ENCODE assay signal across 17 cellular contexts in the genomic region with DNA sequence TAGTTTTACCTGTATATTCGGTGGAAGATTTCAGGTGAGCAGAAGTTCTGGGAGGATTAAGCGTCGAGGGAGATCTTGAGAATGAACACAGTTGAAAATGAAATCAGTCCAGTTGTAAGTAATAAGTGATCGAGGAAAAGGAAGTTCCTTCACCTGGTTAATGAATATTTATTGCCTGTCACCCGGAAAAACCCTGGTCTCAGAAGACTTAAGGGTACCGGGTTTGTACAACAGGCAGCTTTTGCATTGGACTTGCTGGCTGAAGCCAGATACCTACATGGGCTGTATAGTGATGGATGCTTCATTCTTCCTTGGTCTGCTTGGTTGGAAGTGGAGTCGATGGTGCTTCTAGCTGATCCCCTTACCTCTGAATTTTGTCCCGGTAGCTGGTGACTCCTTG.
DNase-seq lines count a peak whose midpoint lies in the region; ATAC-seq and TF ChIP-seq lines count a peak whose summit lies in the region.
"Had no signal": no experiment of that assay in that cellular context is flagged by ENCODE, and none has a peak within 500 bp of the region (broad histone marks: within the 10 kb centered on the region; RNA-seq: fewer than 3 reads in every experiment).

No MANE protein-coding gene starts in this region.

- peaks cover 68% of the 10 kb centered on the region for H3K36me3 Mint-ChIP-seq in activated T-helper 2 cell treated with anti-CD3 and anti-CD28 coated beads, Interferon-gamma antibody, Interleukin-2, Interleukin-4, amounts not matched to agents 10 μg/mL and 5 μg/mL and 100 μg/mL, durations not matched to agents 14 hours and 24 hours and 36 hours (ENCODE audit: low read depth)
- no peaks in the 10 kb centered on the region for H3K36me3 Mint-ChIP-seq in neural crest cell (ENCODE audit: low read depth)

- CTCF ChIA-PET in SK-N-SH (lab: Yijun Ruan, JAX): interaction anchor here (1.2 to 4.1 kb wide), 3 partner anchors 16 to 174 kb away, joined by 3 to 14 read pairs (median 7); no protein-coding TSS in a partner anchor

- H2AFZ ChIP-seq in SK-N-SH (ENCODE audit: low read depth): no peak overlapping the region
- H2AFZ ChIP-seq in MM.1S (ENCODE audit: low read length): no peak overlapping the region

- peak overlapping the region; percentile 11; the same call in 1 of the 2 replicates for H3K4me2 ChIP-seq in SK-N-SH
- no peak overlapping the region for H3K4me2 ChIP-seq in MM.1S (ENCODE audit: low read depth, low read length)
- H3K4me2 ChIP-seq: KMS-11 had no signal

- intact Hi-C loops in activated T-helper 2 cell treated with anti-CD3 and anti-CD28 coated beads, Interferon-gamma antibody, Interleukin-2, Interleukin-4, amounts not matched to agents 10 μg/mL and 5 μg/mL and 100 μg/mL, durations not matched to agents 14 hours and 24 hours and 36 hours (cut with micrococcal nuclease): no loop called here

- peak overlapping the region; percentile 89 for H3K27ac Mint-ChIP-seq in activated T-helper 2 cell treated with anti-CD3 and anti-CD28 coated beads, Interferon-gamma antibody, Interleukin-2, Interleukin-4, amounts not matched to agents 10 μg/mL and 5 μg/mL and 100 μg/mL, durations not matched to agents 14 hours and 24 hours and 36 hours
- peak overlapping the region; percentile 35 for H3K27ac Mint-ChIP-seq in neural crest cell (ENCODE audit: unreplicated experiment)

- 91% methylated on average over 8 of the region's 8 CpGs for WGBS in SK-N-SH (ENCODE audit: low lambda C conversion rate)

- H3F3A ChIP-seq in SK-N-SH (replicated peaks; ENCODE audit: insufficient read depth): peaks cover 16% of the 10 kb centered on the region
- no peaks in the 10 kb centered on the region for H3F3A ChIP-seq in MM.1S (ENCODE audit: insufficient read depth, low read length)

- TF ChIP-seq CTCF in SK-N-SH (IDR thresholded peaks at IDR 0.05) (no peak), neural crest cell (conservative IDR thresholded peaks at IDR 0.05) (no peak), GM13976 (IDR thresholded peaks at IDR 0.05; ENCODE audit: borderline replicate concordance, control extremely low read depth, extremely low read depth, insufficient read depth, missing control alignments) (no peak), MM.1S (IDR thresholded peaks at IDR 0.05; ENCODE audit: low read length) (no peak)

- H3K4me3 Mint-ChIP-seq in activated T-helper 2 cell treated with anti-CD3 and anti-CD28 coated beads, Interferon-gamma antibody, Interleukin-2, Interleukin-4, amounts not matched to agents 10 μg/mL and 5 μg/mL and 100 μg/mL, durations not matched to agents 14 hours and 24 hours and 36 hours (ENCODE audit: low read depth): peak overlapping the region; percentile 64
- no peak overlapping the region for H3K4me3 Mint-ChIP-seq in neural crest cell

- no peak for TF ChIP-seq EP300 in SK-N-SH (IDR thresholded peaks at IDR 0.05; ENCODE audit: borderline replicate concordance in 1 of 2, low read depth in 1 of 2, low read length in 1 of 2)

- no peaks in the 10 kb centered on the region for H3K27me3 ChIP-seq in SK-N-SH (ENCODE audit: insufficient read depth)
- no peaks in the 10 kb centered on the region for H3K27me3 ChIP-seq in MM.1S (replicated peaks; ENCODE audit: insufficient read depth, low read length)
- H3K27me3 ChIP-seq: right atrium auricular region had no signal

- DNase-seq in SK-N-SH (no peak), neural crest cell (ENCODE audit: low read depth, low spot score) (no peak), GM13976 (ENCODE audit: low spot score) (no peak), MM.1S (no peak), NCI-H345 treated with DMSO at 0.1 percent for 48 hours (lab: John Stamatoyannopoulos, UW; ENCODE audit: unreplicated experiment) (no peak)
- no peak for DNase-seq in activated T-helper 2 cell treated with anti-CD3 and anti-CD28 coated beads, Interferon-gamma antibody, Interleukin-2, Interleukin-4, amounts not matched to agents 10 μg/mL and 5 μg/mL and 100 μg/mL, durations not matched to agents 14 hours and 24 hours and 36 hours (ENCODE audit: low spot score)
- DNase-seq: activated CD4-positive, CD25-positive, alpha-beta regulatory T cell; activated T-cell treated with anti-CD3 and anti-CD28 coated beads, Interleukin-2, amount 50 U/mL, for 1 hour; NCI-H1694; stimulated activated CD4-positive, alpha-beta T cell treated with anti-CD3 and anti-CD28 coated beads, Interleukin-2, amount 100 ng/mL, for 24 hours; stimulated activated CD8-positive, alpha-beta memory T cell treated with anti-CD3 and anti-CD28 coated beads, Interleukin-4, amount 100 ng/mL, for 48 hours; trophoblast cell had no signal

- H3K36me3 ChIP-seq in SK-N-SH (replicated peaks in 1 of 2; ENCODE audit: control insufficient read depth in 1 of 2, insufficient read depth in 2 of 2, low read length in 1 of 2) (peaks cover 0 to 14% of the 10 kb centered on the region in 2 experiments), MM.1S (replicated peaks; ENCODE audit: insufficient read depth, low read length) (no peaks in the 10 kb centered on the region)
- H3K36me3 ChIP-seq: HAP-1, right atrium auricular region had no signal

- ATAC-seq in SK-N-SH treated with all-trans-retinoic acid at 6 μM for 48 hours: no peak
- peak; percentile 73 for ATAC-seq in HG03571 (IDR thresholded peaks at IDR 0.05; ENCODE audit: unreplicated experiment)

- no peaks in the 10 kb centered on the region for H3K9me2 ChIP-seq in SK-N-SH
- H3K9me2 ChIP-seq in MM.1S (replicated peaks; ENCODE audit: insufficient read depth, low read length): no peaks in the 10 kb centered on the region

- no peaks in the 10 kb centered on the region for H3K9me3 ChIP-seq in SK-N-SH
- no peaks in the 10 kb centered on the region for H3K9me3 ChIP-seq in MM.1S (replicated peaks; ENCODE audit: insufficient read depth, low read length)
- H3K9me3 ChIP-seq: HAP-1, right atrium auricular region had no signal

- in situ Hi-C loops in GM13976 (cut with MboI; ENCODE audit: low sequenced_read_pairs, unreplicated experiment): no loop called here

- H3K27ac ChIP-seq in SK-N-SH (ENCODE audit: low read depth in 2 of 2, low read length in 1 of 2) (peak overlapping the region; percentile 5 to 16; a peak in 3 of 4 replicates), MM.1S (ENCODE audit: low read length) (no peak overlapping the region)
- H3K27ac ChIP-seq: KMS-11, right atrium auricular region had no signal

- peaks cover 98% of the 10 kb centered on the region for H3K79me2 ChIP-seq in SK-N-SH (ENCODE audit: insufficient read depth)
- H3K79me2 ChIP-seq in MM.1S (ENCODE audit: low read length): 0 out of 2 replicates have a peak, but pooled peaks cover 3% of the 10 kb centered on the region

- POLR2A ChIA-PET in SK-N-SH (lab: Yijun Ruan, JAX): no interaction called here

- H3K4me3 ChIP-seq in SK-N-SH (ENCODE audit: low read depth in 2 of 2, low read length in 1 of 2) (no peak overlapping the region), MM.1S (ENCODE audit: low read length) (no peak overlapping the region)
- H3K4me3 ChIP-seq: HAP-1 had no signal

- no peak for TF ChIP-seq RAD21 in SK-N-SH (IDR thresholded peaks at IDR 0.05; ENCODE audit: low read length)

- peaks cover 69% of the 10 kb centered on the region for H3K4me1 Mint-ChIP-seq in activated T-helper 2 cell treated with anti-CD3 and anti-CD28 coated beads, Interferon-gamma antibody, Interleukin-2, Interleukin-4, amounts not matched to agents 10 μg/mL and 5 μg/mL and 100 μg/mL, durations not matched to agents 14 hours and 24 hours and 36 hours (ENCODE audit: low read depth)
- peaks cover 45% of the 10 kb centered on the region for H3K4me1 Mint-ChIP-seq in neural crest cell

- no peaks in the 10 kb centered on the region for H3K9me3 Mint-ChIP-seq in activated T-helper 2 cell treated with anti-CD3 and anti-CD28 coated beads, Interferon-gamma antibody, Interleukin-2, Interleukin-4, amounts not matched to agents 10 μg/mL and 5 μg/mL and 100 μg/mL, durations not matched to agents 14 hours and 24 hours and 36 hours
- no peaks in the 10 kb centered on the region for H3K9me3 Mint-ChIP-seq in neural crest cell

- H3K27me3 Mint-ChIP-seq in activated T-helper 2 cell treated with anti-CD3 and anti-CD28 coated beads, Interferon-gamma antibody, Interleukin-2, Interleukin-4, amounts not matched to agents 10 μg/mL and 5 μg/mL and 100 μg/mL, durations not matched to agents 14 hours and 24 hours and 36 hours (ENCODE audit: low read depth): no peaks in the 10 kb centered on the region
- H3K27me3 Mint-ChIP-seq in neural crest cell (ENCODE audit: low read depth): peaks cover 5% of the 10 kb centered on the region

- H3K9ac ChIP-seq in SK-N-SH (no peak overlapping the region), MM.1S (ENCODE audit: low read length) (no peak overlapping the region)
- H3K9ac ChIP-seq: KMS-11 had no signal

- H4K20me1 ChIP-seq in SK-N-SH (ENCODE audit: insufficient read depth): peaks cover 90% of the 10 kb centered on the region
- no peaks in the 10 kb centered on the region for H4K20me1 ChIP-seq in MM.1S (ENCODE audit: insufficient read depth, low read length)

- H3K4me1 ChIP-seq in SK-N-SH (ENCODE audit: control insufficient read depth in 1 of 2, insufficient read depth in 2 of 2, low read depth in 1 of 2, low read length in 1 of 2): peaks cover 26 to 38% of the 10 kb centered on the region in 2 experiments; a peak in 3 of 4 replicates
- no peaks in the 10 kb centered on the region for H3K4me1 ChIP-seq in MM.1S (ENCODE audit: low read length)
- H3K4me1 ChIP-seq: HAP-1, right atrium auricular region had no signal

TF ChIP-seq in SK-N-SH, 30 proteins besides CTCF, POLR2A, EP300 and RAD21 (continues in another document):
- TF ChIP-seq, protein P1, sequence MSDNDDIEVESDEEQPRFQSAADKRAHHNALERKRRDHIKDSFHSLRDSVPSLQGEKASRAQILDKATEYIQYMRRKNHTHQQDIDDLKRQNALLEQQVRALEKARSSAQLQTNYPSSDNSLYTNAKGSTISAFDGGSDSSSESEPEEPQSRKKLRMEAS (IDR thresholded peaks at IDR 0.05; ENCODE audit: low read depth): no peak

TF ChIP-seq in SK-N-SH treated with all-trans-retinoic acid at 6 μM for 48 hours, 23 proteins besides CTCF, POLR2A, EP300 and RAD21 (continues in another document):
- no peak for TF ChIP-seq ISL1 (CRISPR knock-in tag; IDR thresholded peaks at IDR 0.05)
